Comparison of ENCODE assay signal across 1 cellular context in genomic region chr2:98795903-98796676, GRCh38.
TF ChIP-seq lines count a peak whose summit lies in the region.

No MANE protein-coding gene starts in this region.

TF ChIP-seq in HepG2, 621 proteins besides CTCF, POLR2A, EP300 and RAD21 (continued from another document and continues in another):
- peak; percentile 79 for TF ChIP-seq ZEB1 (IDR thresholded peaks at IDR 0.05; ENCODE audit: insufficient replicate concordance, low read depth)
- peak; percentile 82; the same call in 1 of the 2 replicates for TF ChIP-seq ZNF230 (CRISPR knock-in tag; IDR thresholded peaks at IDR 0.05)
- 0 out of 2 replicates have a peak, but pooled peaks have one; percentile 86 for TF ChIP-seq ZNF572 (CRISPR knock-in tag; IDR thresholded peaks at IDR 0.05)
- peak; percentile 70 for TF ChIP-seq KMT2A (CRISPR knock-in tag; IDR thresholded peaks at IDR 0.05)
- peak; percentile 81; the same call in 1 of the 2 replicates for TF ChIP-seq ZSCAN30 (CRISPR knock-in tag; IDR thresholded peaks at IDR 0.05)
- TF ChIP-seq SALL2 (CRISPR knock-in tag; IDR thresholded peaks at IDR 0.05), result no peak
- peak; percentile 98 for TF ChIP-seq NCOA2 (CRISPR knock-in tag; IDR thresholded peaks at IDR 0.05)
- TF ChIP-seq CSRNP2 (CRISPR knock-in tag; conservative IDR thresholded peaks at IDR 0.05; ENCODE audit: low read depth), result no peak; the same call in 1 of the 2 replicates
- TF ChIP-seq ZNF883 (CRISPR knock-in tag; IDR thresholded peaks at IDR 0.05; ENCODE audit: not compliant biosample characterization), result peak; percentile 79
- no peak for TF ChIP-seq NFAT5 (CRISPR knock-in tag; IDR thresholded peaks at IDR 0.05)
- peak; percentile 88; the same call in 1 of the 2 replicates for TF ChIP-seq ZSCAN5A (CRISPR knock-in tag; IDR thresholded peaks at IDR 0.05; ENCODE audit: borderline replicate concordance)
- TF ChIP-seq DRAP1 (CRISPR knock-in tag; IDR thresholded peaks at IDR 0.05), result peak; percentile 77; the same call in 1 of the 2 replicates
- TF ChIP-seq HDAC6 (IDR thresholded peaks at IDR 0.05; ENCODE audit: low read depth, low read length), result no peak
- peak; percentile 87; the same call in 1 of the 2 replicates for TF ChIP-seq RERE (CRISPR knock-in tag; IDR thresholded peaks at IDR 0.05; ENCODE audit: low read depth)
- TF ChIP-seq ZNF792 (CRISPR knock-in tag; IDR thresholded peaks at IDR 0.05), result peak; percentile 90; the same call in 1 of the 2 replicates
- no peak for TF ChIP-seq ATAD3A (CRISPR knock-in tag; IDR thresholded peaks at IDR 0.05)
- TF ChIP-seq ZNF382 (CRISPR knock-in tag; IDR thresholded peaks at IDR 0.05; ENCODE audit: borderline replicate concordance), result no peak
- peak; percentile 77; the same call in 1 of the 2 replicates for TF ChIP-seq TMF1 (CRISPR knock-in tag; IDR thresholded peaks at IDR 0.05; ENCODE audit: low read depth)
- TF ChIP-seq GLMP (CRISPR knock-in tag; IDR thresholded peaks at IDR 0.05; ENCODE audit: borderline replicate concordance), result no peak
- TF ChIP-seq NFRKB (IDR thresholded peaks at IDR 0.05), result no peak
- peak; percentile 80 for TF ChIP-seq ZBTB37 (CRISPR knock-in tag; IDR thresholded peaks at IDR 0.05)
- TF ChIP-seq ZNF292 (CRISPR knock-in tag; IDR thresholded peaks at IDR 0.05; ENCODE audit: borderline replicate concordance, low read depth), result peak; percentile 100
- TF ChIP-seq KAT7 (CRISPR knock-in tag; IDR thresholded peaks at IDR 0.05; ENCODE audit: borderline replicate concordance), result 0 out of 2 replicates have a peak, but pooled peaks have one; percentile 68
- peak; percentile 95 for TF ChIP-seq ETV6 (CRISPR knock-in tag; conservative IDR thresholded peaks at IDR 0.05)
- no peak for TF ChIP-seq ZFP36L2 (CRISPR knock-in tag; IDR thresholded peaks at IDR 0.05)
- TF ChIP-seq ZNF513 (CRISPR knock-in tag; conservative IDR thresholded peaks at IDR 0.05), result no peak
- TF ChIP-seq SOX13 (IDR thresholded peaks at IDR 0.05), result peak; percentile 97
- peak; percentile 16 to 99; a peak in 2 of 4 replicates for TF ChIP-seq SOX13 (CRISPR knock-in tag; conservative IDR thresholded peaks at IDR 0.05 in 1 of 2, IDR thresholded peaks at IDR 0.05 in 1 of 2)
